In the genomic region with DNA sequence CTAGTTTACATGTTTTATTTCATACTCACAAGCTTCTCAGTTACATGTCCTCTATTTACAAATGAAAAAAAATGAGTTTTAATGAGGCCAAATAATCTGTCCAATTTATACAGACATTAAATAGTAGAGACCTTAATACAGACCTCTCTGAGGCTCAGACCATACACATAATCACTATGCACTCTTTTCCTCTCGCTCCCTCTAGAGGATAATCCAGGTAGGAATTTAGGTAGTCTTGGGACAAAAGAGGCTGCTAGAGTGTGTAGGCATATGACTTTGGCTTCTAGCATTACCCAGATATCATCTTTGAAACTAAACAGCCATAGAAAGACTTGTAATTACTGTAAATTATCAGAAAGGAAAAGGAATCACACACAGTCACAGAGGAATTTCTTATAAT, we compare ENCODE assay signal across 10 cellular contexts.
DNase-seq lines count a peak whose midpoint lies in the region; ATAC-seq and TF ChIP-seq lines count a peak whose summit lies in the region.
"Had no signal": no experiment of that assay in that cellular context is flagged by ENCODE, and none has a peak within 500 bp of the region (broad histone marks: within the 10 kb centered on the region; RNA-seq: fewer than 3 reads in every experiment).

No MANE protein-coding gene starts in this region.

- TF ChIP-seq CTCF in LNCaP clone FGC (IDR thresholded peaks at IDR 0.05; ENCODE audit: control insufficient read depth, extremely low read depth, insufficient read depth) (peak; percentile 63), brain microvascular endothelial cell (IDR thresholded peaks at IDR 0.05; ENCODE audit: low read depth, low read length, missing control alignments) (peak; percentile 72), mucosa of descending colon (IDR thresholded peaks at IDR 0.05) (no peak)

- intact Hi-C loops in mucosa of descending colon (cut with DNase I, micrococcal nuclease), result no loop called here

- no peaks in the 10 kb centered on the region for H3K4me1 ChIP-seq in mucosa of descending colon (ENCODE audit: low read depth)

- ATAC-seq in mucosa of descending colon, result peak; percentile 65
- no peak for ATAC-seq in HG02571 (IDR thresholded peaks at IDR 0.05; ENCODE audit: unreplicated experiment)
- no peak for ATAC-seq in GM21737 (IDR thresholded peaks at IDR 0.05; ENCODE audit: unreplicated experiment)
- ATAC-seq: stimulated activated naive B cell treated with anti-CD40 and anti-IgM and Interleukin-4, amounts not matched to agents 10 μg/mL and 1 μg/mL and 100 μg/mL, for 72 hours had no signal

- H3K36me3 ChIP-seq in brain microvascular endothelial cell (replicated peaks) (no peaks in the 10 kb centered on the region), mucosa of descending colon (ENCODE audit: low read depth) (no peaks in the 10 kb centered on the region)

- H3K4me3 ChIP-seq in LNCaP clone FGC (ENCODE audit: low read depth, low read length) (no peak overlapping the region), brain microvascular endothelial cell (ENCODE audit: low read depth, low read length) (no peak overlapping the region), mucosa of descending colon (no peak overlapping the region)

- H3K27ac ChIP-seq in brain microvascular endothelial cell, result no peak overlapping the region

- DNase-seq in GM03348 (ENCODE audit: low spot score) (peak; percentile 16), LNCaP clone FGC (ENCODE audit: low read depth) (peak; percentile 7), brain microvascular endothelial cell (peak; percentile 53), mucosa of descending colon (no peak)
- DNase-seq in activated CD4-positive, alpha-beta T cell treated with anti-CD3 and anti-CD28 coated beads, Interleukin-2, amount 50 U/mL, for 4 hours, result no peak
- no peak for DNase-seq in stimulated activated CD4-positive, alpha-beta T cell treated with anti-CD3 and anti-CD28 coated beads, Interleukin-1b, Interleukin-23, amount 100 ng/mL, for 48 hours
- DNase-seq: IMR-90; stimulated activated naive B cell treated with anti-CD40 and anti-IgM and Interleukin-4, amounts not matched to agents 10 μg/mL and 1 μg/mL and 100 μg/mL, for 72 hours had no signal

- in situ Hi-C loops in brain microvascular endothelial cell (cut with HindIII; ENCODE audit: low pct_ligation_motif_present, low sequenced_read_pairs), result no loop called here

- no peaks in the 10 kb centered on the region for H3K9me3 ChIP-seq in mucosa of descending colon

- H3K27me3 ChIP-seq in brain microvascular endothelial cell (replicated peaks), result no peaks in the 10 kb centered on the region

Comparison
In these comparisons a context has a peak if more than half of its experiments do, and no peak if none do; other contexts are left out.
1. DNase-seq: peak in GM03348 (single experiment), LNCaP clone FGC (single experiment) and brain microvascular endothelial cell (single experiment); none in mucosa of descending colon (0 of 3), activated CD4-positive, alpha-beta T cell treated with anti-CD3 and anti-CD28 coated beads, Interleukin-2, amount 50 U/mL, for 4 hours (0 of 2) and stimulated activated CD4-positive, alpha-beta T cell treated with anti-CD3 and anti-CD28 coated beads, Interleukin-1b, Interleukin-23, amount 100 ng/mL, for 48 hours (single experiment).